ENCODE assay signal across 8 cellular contexts in the genomic region with DNA sequence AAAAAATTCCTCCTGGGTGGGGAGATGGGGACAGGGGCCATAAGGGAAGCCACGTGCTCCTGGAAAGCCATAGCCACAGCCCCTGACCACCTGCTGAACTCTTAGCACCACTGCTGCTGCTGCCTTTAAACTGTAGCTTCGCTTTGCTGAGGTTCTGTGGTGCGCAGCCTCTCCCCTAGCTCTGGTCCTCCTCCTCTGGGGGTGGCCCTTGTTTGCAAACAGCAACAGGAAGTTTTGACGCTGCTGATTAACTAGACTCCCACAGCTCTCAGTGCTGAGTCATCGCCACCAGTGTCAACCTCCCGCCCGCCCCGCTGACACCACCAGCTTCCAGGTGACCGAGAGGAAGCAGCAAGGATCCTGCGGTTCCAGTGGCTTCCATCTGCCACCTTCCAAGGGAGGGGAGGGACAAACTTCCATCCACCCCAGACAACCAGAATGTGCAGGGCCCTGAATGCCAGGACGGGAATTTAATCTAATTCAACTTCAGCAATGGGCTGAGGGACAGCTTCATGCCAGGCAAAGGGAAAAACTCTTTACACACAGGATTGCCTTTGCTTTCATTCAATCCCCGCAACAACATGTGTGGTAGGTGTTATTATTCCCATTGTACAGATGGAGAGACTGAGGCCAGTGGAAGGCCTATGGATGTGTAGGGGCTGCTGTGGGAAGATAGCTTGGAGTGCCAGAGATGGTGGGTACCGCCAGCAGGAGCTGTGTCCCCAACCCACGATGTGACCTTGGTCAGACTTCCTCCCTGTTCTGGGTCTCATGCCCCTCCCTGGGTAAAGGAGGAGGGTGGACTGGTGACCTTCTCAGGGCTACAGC. TPM values are rescaled to one million over a fixed set of nuclear protein-coding genes. Genes with fewer than 3 reads are reported as not detected.
DNase-seq lines count a peak whose midpoint lies in the region; ATAC-seq, FAIRE-seq and TF ChIP-seq lines count a peak whose summit lies in the region.

No MANE protein-coding gene starts in this region.

- ATAC-seq in HG02970 (IDR thresholded peaks at IDR 0.05; ENCODE audit: low FRiP score, unreplicated experiment) = peak; percentile 93

- TF ChIP-seq CTCF in fibroblast of lung (conservative IDR thresholded peaks at IDR 0.05 in 1 of 2, IDR thresholded peaks at IDR 0.05 in 1 of 2; ENCODE audit: low read depth in 1 of 2, low read length in 2 of 2) = no peak

- no peaks in the 10 kb centered on the region for H3K9me3 ChIP-seq in fibroblast of lung (ENCODE audit: control insufficient read depth, insufficient read depth, low read depth, low read length)

- peak; percentile 86 for DNase-seq in stimulated activated naive CD4-positive, alpha-beta T cell treated with Interleukin-2 at 50 U/mL for 16 hours (lab: John Stamatoyannopoulos, UW)
- DNase-seq in stimulated activated naive CD4-positive, alpha-beta T cell (lab: John Stamatoyannopoulos, UW) = no peak
- DNase-seq in NCI-H748 treated with DMSO at 0.1 percent for 48 hours (lab: John Stamatoyannopoulos, UW) (peak; percentile 11), fibroblast of lung (ENCODE audit: low read depth in 2 of 2) (peak; percentile 41 to 83), pons (ENCODE audit: low spot score) (peak; percentile 58), urothelium cell line (ENCODE audit: low spot score) (peak; percentile 88)
- DNase-seq in activated CD8-positive, alpha-beta memory T cell treated with anti-CD3 and anti-CD28 coated beads, Interleukin-2, amount 50 U/mL, for 24 hours (ENCODE audit: extremely low read depth) = peak; percentile 59

- peaks cover 6% of the 10 kb centered on the region for H3K4me1 ChIP-seq in fibroblast of lung (ENCODE audit: control insufficient read depth, extremely low read depth, insufficient read depth, low read length)

- H3K4me2 ChIP-seq in fibroblast of lung (ENCODE audit: extremely low read depth, insufficient read depth, low read length) = no peak overlapping the region

- no peaks in the 10 kb centered on the region for H3K27me3 ChIP-seq in fibroblast of lung (ENCODE audit: control insufficient read depth, insufficient read depth, low read length)

- no peaks in the 10 kb centered on the region for H3K36me3 ChIP-seq in fibroblast of lung (ENCODE audit: control insufficient read depth, insufficient read depth, low read length)

- H2AFZ ChIP-seq in fibroblast of lung (ENCODE audit: low read length) = no peak overlapping the region

- no peak for FAIRE-seq in urothelium cell line (lab: Jason Lieb, UNC)

- H3K4me3 ChIP-seq in fibroblast of lung (replicated peaks in 1 of 4; ENCODE audit: control extremely low read depth in 1 of 4, insufficient read depth in 1 of 4, low read depth in 3 of 4, low read length in 4 of 4) = no peak overlapping the region

- H3K9ac ChIP-seq in fibroblast of lung (ENCODE audit: insufficient read depth, low read length) = no peak overlapping the region

- H3K79me2 ChIP-seq in fibroblast of lung (ENCODE audit: control insufficient read depth, insufficient read depth, low read length) = no peaks in the 10 kb centered on the region

- H3K27ac ChIP-seq in fibroblast of lung (ENCODE audit: insufficient read depth, low read length) = no peak overlapping the region

- H4K20me1 ChIP-seq in fibroblast of lung (ENCODE audit: control insufficient read depth, extremely low read depth, insufficient read depth, low read length) = no peaks in the 10 kb centered on the region

RNA-seq across cellular contexts. Expression of gene KIFC3, which starts 8.1 kb away (rescaled TPM):
- 30.3 and 44.9 TPM in 2 replicates for total RNA-seq in fibroblast of lung
- polyA plus RNA-seq in fibroblast of lung = 13.8 and 17.8 TPM in 2 replicates
- 20.3 and 31.8 TPM in 2 replicates for polyA plus RNA-seq in fibroblast of lung (2012)
- 41.5 and 58.1 TPM in 2 replicates for polyA minus RNA-seq in fibroblast of lung (ENCODE audit: low replicate concordance)

Comparison
In these comparisons a context has a peak if more than half of its experiments do, and no peak if none do; other contexts are left out.
1. DNase-seq: peak in stimulated activated naive CD4-positive, alpha-beta T cell treated with Interleukin-2 at 50 U/mL for 16 hours (single experiment), NCI-H748 treated with DMSO at 0.1 percent for 48 hours (single experiment), activated CD8-positive, alpha-beta memory T cell treated with anti-CD3 and anti-CD28 coated beads, Interleukin-2, amount 50 U/mL, for 24 hours (single experiment), fibroblast of lung (2 of 2), pons (single experiment) and urothelium cell line (single experiment); none in stimulated activated naive CD4-positive, alpha-beta T cell (0 of 6).